In the genomic region with DNA sequence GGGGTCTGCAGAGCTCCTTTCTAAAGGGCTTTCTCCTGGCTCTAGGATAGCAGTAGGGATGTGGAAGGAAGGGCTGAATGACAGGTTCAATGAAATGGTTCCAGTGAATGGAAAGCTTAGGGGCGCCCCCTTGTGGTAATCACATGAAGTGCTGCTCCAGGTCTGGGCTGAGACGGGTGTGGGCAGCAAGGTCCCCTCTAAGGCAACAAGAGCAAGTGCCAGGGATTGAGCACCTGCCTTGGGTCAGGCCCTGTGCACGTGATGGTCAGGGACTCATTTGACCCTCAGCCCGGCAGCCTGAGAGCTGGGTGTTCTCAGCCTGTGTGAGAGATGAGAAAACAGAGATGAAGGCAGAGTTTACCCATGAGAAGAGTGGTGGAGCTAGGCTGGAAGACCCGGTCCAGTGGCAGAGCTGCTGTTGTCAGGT, we compare ENCODE assay signal across 9 cellular contexts. TPM values are rescaled to one million over a fixed set of nuclear protein-coding genes. Genes with fewer than 3 reads are reported as not detected.
DNase-seq lines count a peak whose midpoint lies in the region; ATAC-seq, FAIRE-seq and TF ChIP-seq lines count a peak whose summit lies in the region.
"Had no signal": no experiment of that assay in that cellular context is flagged by ENCODE, and none has a peak within 500 bp of the region (broad histone marks: within the 10 kb centered on the region; RNA-seq: fewer than 3 reads in every experiment).

No MANE protein-coding gene starts in this region.

- intact Hi-C loops in pancreas (cut with DNase I) (loop anchor here in 1 of 3 donors (5.0 kb wide), 1 partner anchor 105 kb away; no protein-coding TSS in a partner anchor), upper lobe of right lung (cut with DNase I) (no loop called here)

- H3K27me3 ChIP-seq in pancreas (no peaks in the 10 kb centered on the region), upper lobe of right lung (no peaks in the 10 kb centered on the region)

- peak; percentile 24 for DNase-seq in CMK (ENCODE audit: low read depth)
- peak; percentile 78 for DNase-seq in HuH-7.5 (ENCODE audit: low spot score)
- DNase-seq in SK-N-DZ (ENCODE audit: low spot score) = peak; percentile 45
- peak; percentile 47 to 69 (median 60) for DNase-seq in activated naive CD4-positive, alpha-beta T cell (lab: John Stamatoyannopoulos, UW)
- DNase-seq in globus pallidus (ENCODE audit: low spot score) = peak; percentile 46
- peak; percentile 35 to 82 (median 66) for DNase-seq in pancreas
- DNase-seq in upper lobe of right lung = peak; percentile 73

- H3K4me3 ChIP-seq in pancreas (no peak overlapping the region), upper lobe of right lung (no peak overlapping the region)
- H3K4me3 ChIP-seq: SK-N-MC had no signal

- peak; percentile 90 to 95 (median 92) for TF ChIP-seq CTCF in pancreas (IDR thresholded peaks at IDR 0.05)
- peak; percentile 96 for TF ChIP-seq CTCF in upper lobe of right lung (IDR thresholded peaks at IDR 0.05)

- ATAC-seq in pancreas = peak; percentile 50 to 69 (median 69)
- peak; percentile 84 for ATAC-seq in upper lobe of right lung
- no peak for ATAC-seq in GM19023 (IDR thresholded peaks at IDR 0.05; ENCODE audit: unreplicated experiment)

- H3K36me3 ChIP-seq in pancreas (no peaks in the 10 kb centered on the region), upper lobe of right lung (no peaks in the 10 kb centered on the region)

- H3K4me1 ChIP-seq in pancreas = peaks cover 4 to 9% (median 4%) of the 10 kb centered on the region in 3 donors
- H3K4me1 ChIP-seq in upper lobe of right lung = no peaks in the 10 kb centered on the region

- FAIRE-seq in pancreas (lab: Jason Lieb, UNC) = no peak

- WGBS in pancreas, 2 donors = 20 to 29% methylated on average over 5 of the region's 5 CpGs

- H3K9me3 ChIP-seq in pancreas = no peaks in the 10 kb centered on the region
- H3K9me3 ChIP-seq in upper lobe of right lung = no peaks in the 10 kb centered on the region

- H3K27ac ChIP-seq in pancreas (no peak overlapping the region), upper lobe of right lung (no peak overlapping the region)
- H3K27ac ChIP-seq: SK-N-MC had no signal

RNA-seq across cellular contexts. Expression of gene CX3CR1, which starts 12.1 kb away (rescaled TPM):
- not detected in 2 replicates for polyA plus RNA-seq in SK-N-DZ (2014; cell fraction: cytosol; rRNA removed)
- polyA plus RNA-seq in SK-N-DZ (2014; cell fraction: nucleus; rRNA removed) = not detected in 2 replicates
- total RNA-seq in pancreas (10 to 100 TPM in 1 of 6 donors, 1 to 10 TPM in 4, under 1 TPM in 1; 0.23 to 13.0 (median 1.6) TPM), upper lobe of right lung (8.3 TPM)
- under 1 TPM; 0.08 to 0.14 TPM for polyA plus RNA-seq in pancreas

RNA-seq across cellular contexts. Expression of gene CCR8, which starts 37.6 kb away (rescaled TPM):
- polyA plus RNA-seq in SK-N-DZ (2014; cell fraction: cytosol; rRNA removed) = not detected in 2 replicates
- polyA plus RNA-seq in SK-N-DZ (2014; cell fraction: nucleus; rRNA removed) = not detected in 2 replicates
- total RNA-seq in pancreas = not detected
- not detected for polyA plus RNA-seq in pancreas
- not detected for total RNA-seq in upper lobe of right lung

Comparison
In these comparisons a context has a peak if more than half of its experiments do, and no peak if none do; other contexts are left out.
1. DNase-seq: peak in every context shown above with its lines; median percentile 78 in HuH-7.5; 73 in upper lobe of right lung; 66 in pancreas; 60 in activated naive CD4-positive, alpha-beta T cell; 46 in globus pallidus; 45 in SK-N-DZ; 24 in CMK.